Comparison of ENCODE assay signal across 25 cellular contexts in genomic region chr4:159594576-159594975, GRCh38.
"Had no signal": no experiment of that assay in that cellular context is flagged by ENCODE, and none has a peak within 500 bp of the region (broad histone marks: within the 10 kb centered on the region; RNA-seq: fewer than 3 reads in every experiment).

No MANE protein-coding gene starts in this region.

- H3K27ac ChIP-seq: brain microvascular endothelial cell, cardiac muscle cell, SJSA1 had no signal

- H3K27me3 Mint-ChIP-seq: activated B cell treated with CpG ODN at 0.5 μM for 24 hours; activated CD4-positive, alpha-beta T cell treated with anti-CD3 and anti-CD28 coated beads, Interleukin-2, amount 10 ng/mL, durations not matched to agents 24 days and 14 days; activated naive CD4-positive, alpha-beta T cell treated with anti-CD3 and anti-CD28 coated beads, Interleukin-2, amount 10 ng/mL, durations not matched to agents 7 days and 5 days; activated T-helper 17 cell treated with anti-CD3 and anti-CD28 coated beads, Interleukin-2, amount 50 U/mL, for 72 hours had no signal

- H3K4me1 ChIP-seq: SJSA1 had no signal

- H3K36me3 Mint-ChIP-seq: activated naive CD4-positive, alpha-beta T cell treated with anti-CD3 and anti-CD28 coated beads, Interleukin-2, amount 10 ng/mL, durations not matched to agents 7 days and 5 days; activated naive CD8-positive, alpha-beta T cell treated with anti-CD3 and anti-CD28 coated beads for 36 hours had no signal

- H3K27me3 ChIP-seq: brain microvascular endothelial cell, cardiac muscle cell had no signal

- H3K4me1 Mint-ChIP-seq: activated B cell treated with CpG ODN at 0.5 μM for 24 hours; activated CD4-positive, alpha-beta T cell treated with anti-CD3 and anti-CD28 coated beads, Interleukin-2, amount 10 ng/mL, durations not matched to agents 24 days and 14 days; activated naive CD4-positive, alpha-beta T cell treated with anti-CD3 and anti-CD28 coated beads, Interleukin-2, amount 10 ng/mL, durations not matched to agents 7 days and 5 days; activated naive CD8-positive, alpha-beta T cell treated with anti-CD3 and anti-CD28 coated beads for 36 hours; activated T-helper 17 cell treated with anti-CD3 and anti-CD28 coated beads, Interleukin-2, amount 50 U/mL, for 72 hours had no signal

- H3K9me3 Mint-ChIP-seq: activated B cell treated with CpG ODN at 0.5 μM for 24 hours; activated CD4-positive, alpha-beta T cell treated with anti-CD3 and anti-CD28 coated beads, Interleukin-2, amount 10 ng/mL, durations not matched to agents 24 days and 14 days; activated naive CD4-positive, alpha-beta T cell treated with anti-CD3 and anti-CD28 coated beads, Interleukin-2, amount 10 ng/mL, durations not matched to agents 7 days and 5 days; activated naive CD8-positive, alpha-beta T cell treated with anti-CD3 and anti-CD28 coated beads for 36 hours; activated T-helper 17 cell treated with anti-CD3 and anti-CD28 coated beads, Interleukin-2, amount 50 U/mL, for 72 hours; T-helper 1 cell treated with Interleukin-12 subunit alpha and Interleukin-12 subunit beta and Interleukin-4 antibody, amounts not matched to agents 30 μg/mL and 1 μg/mL, for 36 hours had no signal

- H3K36me3 ChIP-seq: brain microvascular endothelial cell, cardiac muscle cell, SJSA1 had no signal

- H3K4me3 ChIP-seq: cardiac muscle cell, SJSA1 had no signal

- ATAC-seq: activated T-helper 17 cell treated with anti-CD3 and anti-CD28 coated beads, Interleukin-2, amount 50 U/mL, for 72 hours; PC-3 had no signal

- H3K4me3 Mint-ChIP-seq: activated B cell treated with CpG ODN at 0.5 μM for 24 hours; activated CD4-positive, alpha-beta T cell treated with anti-CD3 and anti-CD28 coated beads, Interleukin-2, amount 10 ng/mL, durations not matched to agents 24 days and 14 days; activated naive CD4-positive, alpha-beta T cell treated with anti-CD3 and anti-CD28 coated beads, Interleukin-2, amount 10 ng/mL, durations not matched to agents 7 days and 5 days; activated naive CD8-positive, alpha-beta T cell treated with anti-CD3 and anti-CD28 coated beads for 36 hours; activated T-helper 17 cell treated with anti-CD3 and anti-CD28 coated beads, Interleukin-2, amount 50 U/mL, for 72 hours; T-helper 1 cell treated with Interleukin-12 subunit alpha and Interleukin-12 subunit beta and Interleukin-4 antibody, amounts not matched to agents 30 μg/mL and 1 μg/mL, for 36 hours had no signal

- H3K27ac Mint-ChIP-seq: activated B cell treated with CpG ODN at 0.5 μM for 24 hours; activated CD4-positive, alpha-beta T cell treated with anti-CD3 and anti-CD28 coated beads, Interleukin-2, amount 10 ng/mL, durations not matched to agents 24 days and 14 days; activated naive CD4-positive, alpha-beta T cell treated with anti-CD3 and anti-CD28 coated beads, Interleukin-2, amount 10 ng/mL, durations not matched to agents 7 days and 5 days; activated naive CD8-positive, alpha-beta T cell treated with anti-CD3 and anti-CD28 coated beads for 36 hours; activated T-helper 17 cell treated with anti-CD3 and anti-CD28 coated beads, Interleukin-2, amount 50 U/mL, for 72 hours; T-helper 1 cell treated with Interleukin-12 subunit alpha and Interleukin-12 subunit beta and Interleukin-4 antibody, amounts not matched to agents 30 μg/mL and 1 μg/mL, for 36 hours had no signal

- DNase-seq: activated B cell treated with CpG ODN at 0.5 μM for 24 hours; activated CD4-positive, alpha-beta T cell treated with anti-CD3 and anti-CD28 coated beads for 1 hour; activated CD4-positive, alpha-beta T cell treated with anti-CD3 and anti-CD28 coated beads, Interleukin-2, amount 10 ng/mL, durations not matched to agents 24 days and 14 days; activated CD4-positive, alpha-beta T cell treated with anti-CD3 and anti-CD28 coated beads, Interleukin-2, amount 50 U/mL, for 48 hours; activated CD8-positive, alpha-beta memory T cell treated with anti-CD3 and anti-CD28 coated beads for 24 hours; activated gamma-delta T cell; activated naive CD4-positive, alpha-beta T cell treated with anti-CD3 and anti-CD28 coated beads, Interleukin-2, amount 10 ng/mL, durations not matched to agents 7 days and 5 days; activated naive CD8-positive, alpha-beta T cell treated with anti-CD3 and anti-CD28 coated beads for 36 hours; activated T-cell treated with anti-CD3 and anti-CD28 coated beads for 4 hours; activated T-cell treated with anti-CD3 and anti-CD28 coated beads, Interleukin-2, amount 50 U/mL, for 48 hours; brain microvascular endothelial cell; Karpas-422; MM.1S; NCI-H1105 treated with DMSO at 0.1 percent for 48 hours; NCI-H1436 treated with DMSO at 0.1 percent for 48 hours; NCI-H187; NCI-H2081; NCI-H510A treated with DMSO at 0.1 percent for 48 hours; NCI-H69; PC-3; SHP77 had no signal

- H3K9me3 ChIP-seq: SJSA1 had no signal
